Comparison of ENCODE assay signal across 13 cellular contexts in genomic region chr16:26717826-26718225, GRCh38.
"Had no signal": no experiment of that assay in that cellular context is flagged by ENCODE, and none has a peak within 500 bp of the region (broad histone marks: within the 10 kb centered on the region; RNA-seq: fewer than 3 reads in every experiment).

No MANE protein-coding gene starts in this region.

- H3K27me3 Mint-ChIP-seq: activated CD4-positive, alpha-beta memory T cell treated with anti-CD3 and anti-CD28 coated beads, Interleukin-2, amount 10 ng/mL, durations not matched to agents 7 days and 5 days had no signal

- H3K9me3 ChIP-seq: ascending aorta, heart right ventricle, left lung, pancreas, stomach, vagina had no signal

- ATAC-seq: heart right ventricle, left lung, pancreas had no signal

- H3K27ac Mint-ChIP-seq: activated CD4-positive, alpha-beta memory T cell treated with anti-CD3 and anti-CD28 coated beads, Interleukin-2, amount 10 ng/mL, durations not matched to agents 7 days and 5 days; endodermal cell; nephron had no signal

- H3K36me3 ChIP-seq: ascending aorta, heart right ventricle, left lung, pancreas, stomach, vagina had no signal

- H3K27ac ChIP-seq: ascending aorta, heart right ventricle, left lung, pancreas, skin epidermis, stomach, vagina had no signal

- H3K27me3 ChIP-seq: ascending aorta, heart right ventricle, left lung, pancreas, stomach, vagina had no signal

- H3K4me3 ChIP-seq: ascending aorta, heart right ventricle, left lung, pancreas, skin epidermis, stomach, vagina had no signal

- H3K9me3 Mint-ChIP-seq: activated CD4-positive, alpha-beta memory T cell treated with anti-CD3 and anti-CD28 coated beads, Interleukin-2, amount 10 ng/mL, durations not matched to agents 7 days and 5 days; endodermal cell; nephron had no signal

- H3K4me1 ChIP-seq: ascending aorta, heart right ventricle, left lung, pancreas, stomach, vagina had no signal

- H3K4me3 Mint-ChIP-seq: activated CD4-positive, alpha-beta memory T cell treated with anti-CD3 and anti-CD28 coated beads, Interleukin-2, amount 10 ng/mL, durations not matched to agents 7 days and 5 days; endodermal cell; nephron had no signal

- DNase-seq: activated CD4-positive, alpha-beta memory T cell treated with anti-CD3 and anti-CD28 coated beads, Interleukin-2, amount 10 ng/mL, durations not matched to agents 7 days and 5 days; activated naive CD4-positive, alpha-beta T cell; endodermal cell; foreskin fibroblast; heart right ventricle; left lung; pancreas; stimulated activated CD4-positive, alpha-beta T cell treated with anti-CD3 and anti-CD28 coated beads, Interleukin-4, amount 100 ng/mL, for 4 hours; stomach had no signal

- H3K4me1 Mint-ChIP-seq: activated CD4-positive, alpha-beta memory T cell treated with anti-CD3 and anti-CD28 coated beads, Interleukin-2, amount 10 ng/mL, durations not matched to agents 7 days and 5 days; nephron had no signal
